In genomic region chr3:39903253-39903652, GRCh38 we compare ENCODE assay signal across 22 cellular contexts.
"Had no signal": no experiment of that assay in that cellular context is flagged by ENCODE, and none has a peak within 500 bp of the region (broad histone marks: within the 10 kb centered on the region; RNA-seq: fewer than 3 reads in every experiment).

No MANE protein-coding gene starts in this region.

- H3K4me2 ChIP-seq: hepatocyte, neural progenitor cell, smooth muscle cell had no signal

- H3K27me3 ChIP-seq: dorsolateral prefrontal cortex, hepatocyte, neural progenitor cell, ovary, suprapubic skin, thyroid gland had no signal

- ATAC-seq: natural killer cell treated with Interleukin-12 subunit alpha and Interleukin-12 subunit beta and Interleukin-15 and Interleukin-18, amount 100 ng/mL, for 72 hours; right cardiac atrium; stimulated activated effector memory CD8-positive, alpha-beta T cell treated with anti-CD3 and anti-CD28 coated beads, Interleukin-12 subunit alpha, Interleukin-12 subunit beta, amount 100 ng/mL, for 72 hours; stimulated activated naive CD8-positive, alpha-beta T cell treated with anti-CD3 and anti-CD28 coated beads, Interleukin-15, Interleukin-2, amounts not matched to agents 100 U/mL and 50 U/mL, for 24 hours had no signal

- H3K9me3 ChIP-seq: ovary, suprapubic skin, thyroid gland had no signal

- H3K27ac Mint-ChIP-seq: memory B cell; mesothelial cell of epicardium; natural killer cell treated with Interleukin-12 subunit alpha and Interleukin-12 subunit beta and Interleukin-15 and Interleukin-18, amount 100 ng/mL, for 72 hours; neural progenitor cell; progenitor cell of endocrine pancreas; stimulated activated effector memory CD8-positive, alpha-beta T cell treated with anti-CD3 and anti-CD28 coated beads, Interleukin-12 subunit alpha, Interleukin-12 subunit beta, amount 100 ng/mL, for 72 hours; type B pancreatic cell had no signal

- H3K4me1 ChIP-seq: neural progenitor cell, suprapubic skin had no signal

- DNase-seq: cortex of kidney; dorsolateral prefrontal cortex; effector CD8-positive, alpha-beta T cell; foreskin melanocyte; head of caudate nucleus; nucleus accumbens; ovary; right cardiac atrium; stimulated activated CD4-positive, alpha-beta T cell treated with anti-CD3 and anti-CD28 coated beads, Interleukin-2, amount 100 ng/mL, for 48 hours; stimulated activated CD8-positive, alpha-beta memory T cell treated with anti-CD3 and anti-CD28 coated beads, Interleukin-4, amount 100 ng/mL, for 48 hours; stimulated activated naive CD8-positive, alpha-beta T cell treated with anti-CD3 and anti-CD28 coated beads, Interleukin-15, Interleukin-2, amounts not matched to agents 100 U/mL and 50 U/mL, for 24 hours; thyroid gland had no signal

- H2AFZ ChIP-seq: hepatocyte, neural progenitor cell had no signal

- H3K4me1 Mint-ChIP-seq: memory B cell; mesothelial cell of epicardium; neural progenitor cell; stimulated activated effector memory CD8-positive, alpha-beta T cell treated with anti-CD3 and anti-CD28 coated beads, Interleukin-12 subunit alpha, Interleukin-12 subunit beta, amount 100 ng/mL, for 72 hours had no signal

- H3K9me3 Mint-ChIP-seq: memory B cell; mesothelial cell of epicardium; natural killer cell treated with Interleukin-12 subunit alpha and Interleukin-12 subunit beta and Interleukin-15 and Interleukin-18, amount 100 ng/mL, for 72 hours; neural progenitor cell; stimulated activated effector memory CD8-positive, alpha-beta T cell treated with anti-CD3 and anti-CD28 coated beads, Interleukin-12 subunit alpha, Interleukin-12 subunit beta, amount 100 ng/mL, for 72 hours; type B pancreatic cell had no signal

- H3K9ac ChIP-seq: neural progenitor cell had no signal

- H3K4me3 Mint-ChIP-seq: memory B cell; mesothelial cell of epicardium; natural killer cell treated with Interleukin-12 subunit alpha and Interleukin-12 subunit beta and Interleukin-15 and Interleukin-18, amount 100 ng/mL, for 72 hours; neural progenitor cell; stimulated activated effector memory CD8-positive, alpha-beta T cell treated with anti-CD3 and anti-CD28 coated beads, Interleukin-12 subunit alpha, Interleukin-12 subunit beta, amount 100 ng/mL, for 72 hours; type B pancreatic cell had no signal

- H3K27ac ChIP-seq: dorsolateral prefrontal cortex, hepatocyte, neural progenitor cell, ovary, suprapubic skin, thyroid gland had no signal

- H3K36me3 Mint-ChIP-seq: memory B cell; mesothelial cell of epicardium; natural killer cell treated with Interleukin-12 subunit alpha and Interleukin-12 subunit beta and Interleukin-15 and Interleukin-18, amount 100 ng/mL, for 72 hours; neural progenitor cell; stimulated activated effector memory CD8-positive, alpha-beta T cell treated with anti-CD3 and anti-CD28 coated beads, Interleukin-12 subunit alpha, Interleukin-12 subunit beta, amount 100 ng/mL, for 72 hours; type B pancreatic cell had no signal

- H3K27me3 Mint-ChIP-seq: memory B cell; natural killer cell treated with Interleukin-12 subunit alpha and Interleukin-12 subunit beta and Interleukin-15 and Interleukin-18, amount 100 ng/mL, for 72 hours; progenitor cell of endocrine pancreas; type B pancreatic cell had no signal

- H3K79me2 ChIP-seq: hepatocyte had no signal
